ENCODE assay signal across 16 cellular contexts in genomic region chr7:135743907-135744789, GRCh38. TPM values are rescaled to one million over a fixed set of nuclear protein-coding genes. Genes with fewer than 3 reads are reported as not detected.
A peak's percentile ranks its signal among the peaks of the same experiment; 100 is the strongest.
DNase-seq lines count a peak whose midpoint lies in the region; ATAC-seq and TF ChIP-seq lines count a peak whose summit lies in the region.
"Had no signal": no experiment of that assay in that cellular context is flagged by ENCODE, and none has a peak within 500 bp of the region (broad histone marks: within the 10 kb centered on the region; RNA-seq: fewer than 3 reads in every experiment).

No MANE protein-coding gene starts in this region.

- no TSS peak for BruUV-seq in MCF 10A (replicated peaks; lab: Mats Ljungman, UMichigan)

- H3K9me3 ChIP-seq in right atrium auricular region: no peaks in the 10 kb centered on the region
- no peaks in the 10 kb centered on the region for H3K9me3 ChIP-seq in uterus
- H3K9me3 ChIP-seq: pancreas, upper lobe of right lung had no signal

- H3K27ac ChIP-seq in right atrium auricular region (peak overlapping the region; percentile 51 to 60), uterus (peak overlapping the region; percentile 83 to 89)
- H3K27ac ChIP-seq: pancreas, upper lobe of right lung had no signal

- ATAC-seq in GM18867 (IDR thresholded peaks at IDR 0.05; ENCODE audit: unreplicated experiment) (no peak), GM21360 (IDR thresholded peaks at IDR 0.05; ENCODE audit: unreplicated experiment) (no peak)
- ATAC-seq: activated CD8-positive, alpha-beta memory T cell treated with anti-CD3 and anti-CD28 coated beads, Interleukin-2, amount 10 ng/mL, durations not matched to agents 7 days and 5 days; left lobe of liver; upper lobe of right lung had no signal

- no peak for TF ChIP-seq POLR2A in uterus (IDR thresholded peaks at IDR 0.05)

- no peaks in the 10 kb centered on the region for H3K27me3 ChIP-seq in right atrium auricular region
- no peaks in the 10 kb centered on the region for H3K27me3 ChIP-seq in uterus
- H3K27me3 ChIP-seq: pancreas, upper lobe of right lung had no signal

- intact Hi-C loops in MCF 10A (cut with micrococcal nuclease): no loop called here
- intact Hi-C loops in uterus (cut with DNase I; ENCODE audit: low total_unique reads): no loop called here

- DNase-seq in NCI-H146 (lab: John Stamatoyannopoulos, UW) (peak; percentile 12), NCI-H146 treated with DMSO at 0.1 percent for 48 hours (lab: John Stamatoyannopoulos, UW; ENCODE audit: unreplicated experiment) (no peak), MCF 10A (ENCODE audit: unreplicated experiment) (no peak), right atrium auricular region (ENCODE audit: low spot score) (no peak), uterus (peak in 1 of 2 donors; percentile 40), 8988T (no peak)
- DNase-seq: activated CD8-positive, alpha-beta memory T cell treated with anti-CD3 and anti-CD28 coated beads, Interleukin-2, amount 10 ng/mL, durations not matched to agents 7 days and 5 days; DMS53; NCI-H774; pancreas; upper lobe of right lung had no signal

- POLR2A ChIA-PET in MCF 10A (lab: Yijun Ruan, JAX): interaction anchor here (0.6 to 2.3 kb wide), 6 partner anchors 14 to 82 kb away, joined by 3 to 12 read pairs (median 3); partner anchors contain the start of gene STMP1

- H3K4me3 ChIP-seq in right atrium auricular region (no peak overlapping the region), uterus (no peak overlapping the region)
- H3K4me3 ChIP-seq: pancreas, upper lobe of right lung had no signal

- H3K4me1 Mint-ChIP-seq in MCF 10A (ENCODE audit: insufficient read depth, unreplicated experiment): peaks cover 30% of the 10 kb centered on the region
- H3K4me1 Mint-ChIP-seq: activated CD8-positive, alpha-beta memory T cell treated with anti-CD3 and anti-CD28 coated beads, Interleukin-2, amount 10 ng/mL, durations not matched to agents 7 days and 5 days; IgD-negative memory B cell had no signal

- H3K27ac Mint-ChIP-seq in MCF 10A (ENCODE audit: low read depth, unreplicated experiment): peak overlapping the region; percentile 86
- H3K27ac Mint-ChIP-seq: activated CD8-positive, alpha-beta memory T cell treated with anti-CD3 and anti-CD28 coated beads, Interleukin-2, amount 10 ng/mL, durations not matched to agents 7 days and 5 days; IgD-negative memory B cell had no signal

- no peaks in the 10 kb centered on the region for H3K36me3 Mint-ChIP-seq in MCF 10A (ENCODE audit: insufficient read depth, unreplicated experiment)
- H3K36me3 Mint-ChIP-seq: activated CD8-positive, alpha-beta memory T cell treated with anti-CD3 and anti-CD28 coated beads, Interleukin-2, amount 10 ng/mL, durations not matched to agents 7 days and 5 days had no signal

- CTCF ChIA-PET in MCF 10A (lab: Yijun Ruan, JAX): interaction anchor here (0.6 to 1.5 kb wide), 8 partner anchors 17 to 71 kb away, joined by 3 to 6 read pairs (median 4); no protein-coding TSS in a partner anchor

- H3K36me3 ChIP-seq in right atrium auricular region: no peaks in the 10 kb centered on the region
- no peaks in the 10 kb centered on the region for H3K36me3 ChIP-seq in uterus
- H3K36me3 ChIP-seq: pancreas, upper lobe of right lung had no signal

- no peaks in the 10 kb centered on the region for H3K9me3 Mint-ChIP-seq in MCF 10A (ENCODE audit: unreplicated experiment)
- H3K9me3 Mint-ChIP-seq: IgD-negative memory B cell had no signal

- TF ChIP-seq CTCF in MCF 10A (IDR thresholded peaks at IDR 0.05; ENCODE audit: unreplicated experiment) (no peak), right atrium auricular region (IDR thresholded peaks at IDR 0.05) (no peak), uterus (IDR thresholded peaks at IDR 0.05) (no peak)

- no peak overlapping the region for H3K4me3 Mint-ChIP-seq in MCF 10A (ENCODE audit: unreplicated experiment)
- H3K4me3 Mint-ChIP-seq: activated CD8-positive, alpha-beta memory T cell treated with anti-CD3 and anti-CD28 coated beads, Interleukin-2, amount 10 ng/mL, durations not matched to agents 7 days and 5 days; IgD-negative memory B cell had no signal

- peaks cover 0 to 54% of the 10 kb centered on the region in 2 donors for H3K4me1 ChIP-seq in right atrium auricular region
- H3K4me1 ChIP-seq in uterus: no peaks in the 10 kb centered on the region
- H3K4me1 ChIP-seq: pancreas had no signal

- no peaks in the 10 kb centered on the region for H3K27me3 Mint-ChIP-seq in MCF 10A (ENCODE audit: insufficient read depth, unreplicated experiment)

RNA-seq across cellular contexts. Expression of gene FAM180A, which starts 4.5 kb away (rescaled TPM):
- total RNA-seq in MCF 10A (2022) (0.17 TPM in 1 of 2 replicates, not detected in the other), right atrium auricular region (1 to 10 TPM; 4.0 to 5.9 TPM), uterus (10 to 100 TPM in 1 of 4 donors, 1 to 10 TPM in 1, under 1 TPM in 1, not detected in 1; 0.51 to 12.6 (median 6.3) TPM)
- total RNA-seq: activated CD8-positive, alpha-beta memory T cell treated with anti-CD3 and anti-CD28 coated beads, Interleukin-2, amount 10 ng/mL, durations not matched to agents 7 days and 5 days had no signal

RNA-seq across cellular contexts. Expression of gene SLC13A4, which starts 16.2 kb away (rescaled TPM):
- total RNA-seq in MCF 10A (2022) (not detected in 2 replicates), right atrium auricular region (under 1 TPM in 1 of 2 donors, not detected in 1; 0.12 TPM), uterus (under 1 TPM in 1 of 4 donors, not detected in 3; 0.26 TPM)
- total RNA-seq: activated CD8-positive, alpha-beta memory T cell treated with anti-CD3 and anti-CD28 coated beads, Interleukin-2, amount 10 ng/mL, durations not matched to agents 7 days and 5 days; fibroblast of villous mesenchyme; pancreas; upper lobe of right lung had no signal
